8 cellular contexts compared by ENCODE assay signal in genomic region chr3:129016725-129017530, GRCh38. TPM values are rescaled to one million over a fixed set of nuclear protein-coding genes. Genes with fewer than 3 reads are reported as not detected.
DNase-seq lines count a peak whose midpoint lies in the region; ATAC-seq and TF ChIP-seq lines count a peak whose summit lies in the region.

No MANE protein-coding gene starts in this region.

- no peaks in the 10 kb centered on the region for H3K36me3 ChIP-seq in muscle layer of duodenum (ENCODE audit: control insufficient read depth in 1 of 2, insufficient read depth in 2 of 2, low read length in 2 of 2)

- H3K4me3 ChIP-seq in muscle layer of duodenum (ENCODE audit: low read depth in 1 of 2, low read length in 2 of 2), result no peak overlapping the region

- peaks cover 0 to 3% of the 10 kb centered on the region in 2 donors for H3K9me3 Mint-ChIP-seq in activated naive CD4-positive, alpha-beta T cell treated with anti-CD3 and anti-CD28 coated beads, Interleukin-2, amount 50 U/mL, for 72 hours

- no peaks in the 10 kb centered on the region for H3K27me3 ChIP-seq in muscle layer of duodenum (ENCODE audit: low read depth, low read length)

- peak overlapping the region; percentile 50 to 86 for H3K27ac Mint-ChIP-seq in activated naive CD4-positive, alpha-beta T cell treated with anti-CD3 and anti-CD28 coated beads, Interleukin-2, amount 50 U/mL, for 72 hours

- ATAC-seq in HG03108 (IDR thresholded peaks at IDR 0.05; ENCODE audit: unreplicated experiment), result peak; percentile 41
- ATAC-seq in activated naive CD4-positive, alpha-beta T cell treated with anti-CD3 and anti-CD28 coated beads, Interleukin-2, amount 50 U/mL, for 72 hours, result peak in 1 of 2 donors; percentile 21

- TF ChIP-seq POLR2A in GM15510 (IDR thresholded peaks at IDR 0.05; ENCODE audit: borderline replicate concordance, extremely low read depth, insufficient read length), result peak; percentile 25

- H3K27ac ChIP-seq in muscle layer of duodenum (ENCODE audit: low read length), result peak overlapping the region; percentile 64

- no peak for DNase-seq in activated naive CD4-positive, alpha-beta T cell treated with anti-CD3 and anti-CD28 coated beads, Interleukin-2, amount 50 U/mL, for 72 hours (ENCODE audit: low spot score in 2 of 2)
- no peak for DNase-seq in iPS-NIHi11 (ENCODE audit: low spot score)
- no peak for DNase-seq in stimulated activated naive CD4-positive, alpha-beta T cell (lab: John Stamatoyannopoulos, UW)
- no peak for DNase-seq in KG1 (lab: John Stamatoyannopoulos, UW)
- DNase-seq in NCI-H1105 treated with DMSO at 0.1 percent for 48 hours (lab: John Stamatoyannopoulos, UW), result no peak

- no peaks in the 10 kb centered on the region for H3K9me3 ChIP-seq in muscle layer of duodenum (ENCODE audit: control insufficient read depth in 1 of 2, low read length in 2 of 2)

- H3K36me3 Mint-ChIP-seq in activated naive CD4-positive, alpha-beta T cell treated with anti-CD3 and anti-CD28 coated beads, Interleukin-2, amount 50 U/mL, for 72 hours, result no peaks in the 10 kb centered on the region

- peaks cover 9 to 12% of the 10 kb centered on the region in 2 donors for H3K4me1 ChIP-seq in muscle layer of duodenum (ENCODE audit: control insufficient read depth in 1 of 2, insufficient read depth in 2 of 2, low read length in 2 of 2)

RNA-seq across cellular contexts. Expression of gene EFCC1, which starts 15.8 kb away (rescaled TPM):
- total RNA-seq in activated naive CD4-positive, alpha-beta T cell treated with anti-CD3 and anti-CD28 coated beads, Interleukin-2, amount 50 U/mL, for 72 hours, result under 1 TPM in 1 of 2 donors, not detected in 1; 0.18 TPM

RNA-seq across cellular contexts. Expression of gene CFAP92, which starts 23.1 kb away (rescaled TPM):
- under 1 TPM in 1 of 2 donors, not detected in 1; 0.45 TPM for total RNA-seq in activated naive CD4-positive, alpha-beta T cell treated with anti-CD3 and anti-CD28 coated beads, Interleukin-2, amount 50 U/mL, for 72 hours

RNA-seq across cellular contexts. Expression of gene GP9, which starts 43.7 kb away (rescaled TPM):
- total RNA-seq in activated naive CD4-positive, alpha-beta T cell treated with anti-CD3 and anti-CD28 coated beads, Interleukin-2, amount 50 U/mL, for 72 hours, result not detected
